ENCODE assay signal across 8 cellular contexts in genomic region chr7:99562832-99563231, GRCh38. TPM values are rescaled to one million over a fixed set of nuclear protein-coding genes. Genes with fewer than 3 reads are reported as not detected.
DNase-seq lines count a peak whose midpoint lies in the region; TF ChIP-seq lines count a peak whose summit lies in the region.

No MANE protein-coding gene starts in this region.

- no peak overlapping the region for H3K27ac ChIP-seq in WERI-Rb-1

- H3K4me1 Mint-ChIP-seq in glutamatergic neuron (ENCODE audit: low read depth, unreplicated experiment) = peaks cover 4% of the 10 kb centered on the region

- H3K9me3 Mint-ChIP-seq in glutamatergic neuron (ENCODE audit: unreplicated experiment) = peaks cover 7% of the 10 kb centered on the region

- H3K4me3 ChIP-seq in WERI-Rb-1 (ENCODE audit: low read depth, low read length) = no peak overlapping the region

- H3K4me3 Mint-ChIP-seq in glutamatergic neuron (ENCODE audit: unreplicated experiment) = peak overlapping the region; percentile 34

- H3K36me3 ChIP-seq in WERI-Rb-1 = peaks cover 69% of the 10 kb centered on the region

- no peaks in the 10 kb centered on the region for H3K27me3 ChIP-seq in WERI-Rb-1 (ENCODE audit: insufficient read depth, low read depth, severe bottlenecking)

- no peak overlapping the region for H3K27ac Mint-ChIP-seq in glutamatergic neuron (ENCODE audit: unreplicated experiment)

- H3K36me3 Mint-ChIP-seq in glutamatergic neuron (ENCODE audit: unreplicated experiment) = peaks cover 10% of the 10 kb centered on the region

- TF ChIP-seq CTCF in glutamatergic neuron (IDR thresholded peaks at IDR 0.05; ENCODE audit: partially characterized antibody, unreplicated experiment) (no peak), WERI-Rb-1 (IDR thresholded peaks at IDR 0.05; ENCODE audit: low read depth, low read length) (no peak)

- DNase-seq in activated gamma-delta T cell treated with Interleukin-2 at 50 U/mL for 16 hours (peak; percentile 24), activated gamma-delta T cell (lab: John Stamatoyannopoulos, UW) (no peak), activated T-cell treated with anti-CD3 and anti-CD28 coated beads for 48 hours (ENCODE audit: low read depth) (peak; percentile 39), glutamatergic neuron (no peak), NCI-H2171 (lab: John Stamatoyannopoulos, UW) (no peak), WERI-Rb-1 (no peak), NCI-H1105 treated with DMSO at 0.1 percent for 48 hours (lab: John Stamatoyannopoulos, UW) (no peak)
- DNase-seq in stimulated activated CD8-positive, alpha-beta memory T cell treated with anti-CD3 and anti-CD28 coated beads, Interleukin-7, amount 100 ng/mL, for 4 hours (ENCODE audit: low read depth in 2 of 2) = peak; percentile 31 to 33

- H3K27me3 Mint-ChIP-seq in glutamatergic neuron (ENCODE audit: unreplicated experiment) = peaks cover 14% of the 10 kb centered on the region

- H3K9me3 ChIP-seq in WERI-Rb-1 (ENCODE audit: severe bottlenecking) = no peaks in the 10 kb centered on the region

RNA-seq across cellular contexts. Expression of gene ZNF655, which starts 4.4 kb away (rescaled TPM):
- total RNA-seq in glutamatergic neuron (ENCODE audit: unreplicated experiment) = 74.0 TPM

RNA-seq across cellular contexts. Expression of gene FAM200A, which starts 10.9 kb away (rescaled TPM):
- 8.1 TPM for total RNA-seq in glutamatergic neuron (ENCODE audit: unreplicated experiment)

RNA-seq across cellular contexts. Expression of gene TMEM225B, which starts 35.2 kb away (rescaled TPM):
- total RNA-seq in glutamatergic neuron (ENCODE audit: unreplicated experiment) = 0.66 TPM

RNA-seq across cellular contexts. Expression of gene ZSCAN25, which starts 53.9 kb away (rescaled TPM):
- total RNA-seq in glutamatergic neuron (ENCODE audit: unreplicated experiment) = 26.6 TPM

RNA-seq across cellular contexts. Expression of gene ZKSCAN5, which starts 58.4 kb away (rescaled TPM):
- 18.7 TPM for total RNA-seq in glutamatergic neuron (ENCODE audit: unreplicated experiment)

Comparison
In these comparisons a context has a peak if more than half of its experiments do, and no peak if none do; other contexts are left out.
1. DNase-seq: peak in activated gamma-delta T cell treated with Interleukin-2 at 50 U/mL for 16 hours (single experiment), activated T-cell treated with anti-CD3 and anti-CD28 coated beads for 48 hours (single experiment) and stimulated activated CD8-positive, alpha-beta memory T cell treated with anti-CD3 and anti-CD28 coated beads, Interleukin-7, amount 100 ng/mL, for 4 hours (2 of 2); none in activated gamma-delta T cell (single experiment), glutamatergic neuron (single experiment), NCI-H2171 (single experiment), WERI-Rb-1 (single experiment) and NCI-H1105 treated with DMSO at 0.1 percent for 48 hours (single experiment).